In the genomic region with DNA sequence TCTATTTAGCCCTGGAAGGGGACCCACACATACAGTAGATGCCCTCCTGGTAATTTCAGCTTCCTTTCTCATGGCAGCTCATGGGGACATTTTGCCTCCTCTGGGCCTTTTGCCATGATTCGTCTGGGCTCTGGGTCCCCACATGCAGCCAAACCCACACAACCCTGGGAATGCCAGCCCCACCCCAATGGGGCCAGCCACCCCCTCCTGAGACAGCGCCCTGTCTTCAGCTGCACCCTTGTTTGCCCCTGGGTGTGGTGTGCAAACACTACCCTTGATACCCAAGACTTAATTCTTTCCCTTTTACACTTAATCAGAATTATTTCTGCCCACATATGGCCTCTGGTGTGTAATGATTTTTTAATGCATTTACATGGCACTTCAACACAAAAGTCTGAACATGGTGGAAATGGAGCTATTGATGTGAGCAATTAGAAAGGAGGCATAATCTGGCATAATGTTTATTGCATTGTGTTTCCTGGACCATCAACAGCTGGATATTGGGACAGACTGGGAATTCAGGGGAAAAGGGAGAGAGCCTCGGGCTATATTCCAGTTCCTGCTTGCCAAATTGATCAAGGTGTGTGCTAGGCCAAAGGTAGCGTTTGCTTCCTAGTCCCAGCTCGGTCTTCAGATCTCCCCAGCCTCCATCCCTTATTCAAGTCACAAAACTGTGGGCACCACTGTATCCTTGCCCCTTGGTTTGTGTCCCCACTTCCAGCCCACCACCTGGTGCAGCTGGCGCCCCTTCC, we compare ENCODE assay signal across 16 cellular contexts.
DNase-seq lines count a peak whose midpoint lies in the region; FAIRE-seq and TF ChIP-seq lines count a peak whose summit lies in the region.
"Had no signal": no experiment of that assay in that cellular context is flagged by ENCODE, and none has a peak within 500 bp of the region (broad histone marks: within the 10 kb centered on the region; RNA-seq: fewer than 3 reads in every experiment).

No MANE protein-coding gene starts in this region.

- H3K27me3 ChIP-seq in bronchial epithelial cell (ENCODE audit: control insufficient read depth, insufficient read depth, low read length) (no peaks in the 10 kb centered on the region), smooth muscle cell (ENCODE audit: low read depth) (peaks cover 28% of the 10 kb centered on the region)
- H3K27me3 ChIP-seq: SJCRH30 had no signal

- H3K4me3 ChIP-seq in bronchial epithelial cell (ENCODE audit: low read depth, low read length) (no peak overlapping the region), smooth muscle cell (no peak overlapping the region)
- H3K4me3 ChIP-seq: SJCRH30 had no signal

- H3K36me3 ChIP-seq in bronchial epithelial cell (ENCODE audit: control insufficient read depth, insufficient read depth, low read length): no peaks in the 10 kb centered on the region
- H3K36me3 ChIP-seq in smooth muscle cell (ENCODE audit: low read depth): no peaks in the 10 kb centered on the region
- H3K36me3 ChIP-seq: SJCRH30 had no signal

- H3K27me3 Mint-ChIP-seq in type B pancreatic cell: peaks cover 51% of the 10 kb centered on the region

- no peaks in the 10 kb centered on the region for H3K79me2 ChIP-seq in smooth muscle cell (ENCODE audit: low read depth)

- peak overlapping the region; percentile 18 for H3K27ac Mint-ChIP-seq in type B pancreatic cell
- H3K27ac Mint-ChIP-seq: CD14-positive monocyte had no signal

- no peak overlapping the region for H2AFZ ChIP-seq in smooth muscle cell (ENCODE audit: low read depth)

- 95% methylated on average over 6 of the region's 6 CpGs for WGBS in smooth muscle cell (ENCODE audit: low lambda C conversion rate)

- no peak for TF ChIP-seq CTCF in bronchial epithelial cell (IDR thresholded peaks at IDR 0.05; ENCODE audit: insufficient read depth, low read length, severe bottlenecking)
- no peak for TF ChIP-seq CTCF in type B pancreatic cell (conservative IDR thresholded peaks at IDR 0.05)
- no peak for TF ChIP-seq CTCF in smooth muscle cell (IDR thresholded peaks at IDR 0.05; ENCODE audit: borderline replicate concordance, insufficient read depth, poor library complexity, severe bottlenecking)

- H3K9me3 ChIP-seq in smooth muscle cell (replicated peaks; ENCODE audit: low read depth): no peaks in the 10 kb centered on the region
- H3K9me3 ChIP-seq: SJCRH30 had no signal

- no peak for FAIRE-seq in bronchial epithelial cell (lab: Jason Lieb, UNC)
- FAIRE-seq: H1 had no signal

- H3K4me3 Mint-ChIP-seq in type B pancreatic cell: no peak overlapping the region

- no peaks in the 10 kb centered on the region for H3K4me1 ChIP-seq in smooth muscle cell (ENCODE audit: low read depth)
- H3K4me1 ChIP-seq: SJCRH30 had no signal

- H3K9ac ChIP-seq in smooth muscle cell (ENCODE audit: low read depth): no peak overlapping the region

- no peaks in the 10 kb centered on the region for H3K9me3 Mint-ChIP-seq in type B pancreatic cell

- no peak overlapping the region for H3K4me2 ChIP-seq in smooth muscle cell

- H3K4me1 Mint-ChIP-seq in type B pancreatic cell (ENCODE audit: unreplicated experiment): no peaks in the 10 kb centered on the region
- H3K4me1 Mint-ChIP-seq: CD14-positive monocyte had no signal

- no peaks in the 10 kb centered on the region for H3K36me3 Mint-ChIP-seq in type B pancreatic cell
- H3K36me3 Mint-ChIP-seq: CD14-positive monocyte had no signal

- no peaks in the 10 kb centered on the region for H3F3A ChIP-seq in smooth muscle cell (ENCODE audit: low read depth)

- no peak overlapping the region for H3K27ac ChIP-seq in smooth muscle cell (ENCODE audit: low read depth)
- H3K27ac ChIP-seq: SJCRH30 had no signal

- no peaks in the 10 kb centered on the region for H4K20me1 ChIP-seq in smooth muscle cell (ENCODE audit: low read depth)

- DNase-seq in LoVo (ENCODE audit: low spot score) (peak; percentile 68), bronchial epithelial cell (ENCODE audit: low read depth) (peak; percentile 4), mucosa of gallbladder (ENCODE audit: low spot score) (peak; percentile 41), type B pancreatic cell (ENCODE audit: extremely low spot score, unreplicated experiment) (no peak), smooth muscle cell (lab: John Stamatoyannopoulos, UW; ENCODE audit: unreplicated experiment) (no peak), DMS153 treated with DMSO at 0.1 percent for 48 hours (lab: John Stamatoyannopoulos, UW; ENCODE audit: unreplicated experiment) (no peak), hippocampal formation (lab: John Stamatoyannopoulos, UW) (no peak), NCI-H748 (lab: John Stamatoyannopoulos, UW; ENCODE audit: unreplicated experiment) (no peak)
- DNase-seq: ACHN, DND-41, NCI-H1105 treated with DMSO at 0.1 percent for 48 hours, NCI-H1694, NCI-H510A, SJCRH30 had no signal

Comparison
In these comparisons a context has a peak if more than half of its experiments do, and no peak if none do; other contexts are left out.
1. DNase-seq: peak in LoVo (single experiment), bronchial epithelial cell (single experiment) and mucosa of gallbladder (single experiment); none in type B pancreatic cell (single experiment), smooth muscle cell (single experiment), DMS153 treated with DMSO at 0.1 percent for 48 hours (single experiment), hippocampal formation (0 of 2) and NCI-H748 (single experiment).